Comparison of ENCODE assay signal across 8 cellular contexts in the genomic region with DNA sequence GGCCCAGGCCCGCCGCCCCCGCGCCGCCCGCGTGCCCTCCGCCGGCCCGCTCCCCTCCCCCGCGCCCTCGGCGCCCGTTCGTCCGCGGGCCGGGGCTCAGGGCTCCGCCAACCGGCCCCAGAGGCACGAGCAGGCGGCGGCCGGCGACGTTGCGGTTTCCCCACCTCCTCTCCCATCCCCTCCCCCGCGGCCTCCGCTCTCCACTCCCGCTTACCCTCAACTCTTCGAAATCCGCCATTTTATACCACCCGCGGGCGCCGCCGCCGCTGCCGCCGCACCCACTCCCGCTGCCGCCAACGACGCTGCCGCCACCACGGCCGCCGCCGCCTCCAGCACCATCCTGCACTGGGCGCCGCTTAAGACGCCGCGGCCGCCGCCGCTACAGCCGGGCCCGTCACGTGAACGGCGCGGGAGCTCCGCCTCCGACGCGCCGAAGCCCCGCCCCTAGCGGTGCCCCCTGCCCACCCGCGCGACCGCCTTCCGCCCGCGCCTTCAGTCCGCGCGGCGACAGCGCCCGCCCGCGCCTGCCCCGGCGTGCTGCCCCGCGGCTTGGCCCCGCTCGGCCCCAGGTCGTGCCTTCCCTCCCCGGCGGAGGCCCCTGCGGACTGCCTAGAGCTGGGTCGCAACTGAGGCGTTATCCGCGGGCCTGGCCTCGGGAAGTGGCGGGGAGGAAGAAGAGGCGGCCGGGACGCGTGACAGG. TPM values are rescaled to one million over a fixed set of nuclear protein-coding genes. Genes with fewer than 3 reads are reported as not detected.
DNase-seq lines count a peak whose midpoint lies in the region; ATAC-seq, FAIRE-seq and TF ChIP-seq lines count a peak whose summit lies in the region.

A gene with protein sequence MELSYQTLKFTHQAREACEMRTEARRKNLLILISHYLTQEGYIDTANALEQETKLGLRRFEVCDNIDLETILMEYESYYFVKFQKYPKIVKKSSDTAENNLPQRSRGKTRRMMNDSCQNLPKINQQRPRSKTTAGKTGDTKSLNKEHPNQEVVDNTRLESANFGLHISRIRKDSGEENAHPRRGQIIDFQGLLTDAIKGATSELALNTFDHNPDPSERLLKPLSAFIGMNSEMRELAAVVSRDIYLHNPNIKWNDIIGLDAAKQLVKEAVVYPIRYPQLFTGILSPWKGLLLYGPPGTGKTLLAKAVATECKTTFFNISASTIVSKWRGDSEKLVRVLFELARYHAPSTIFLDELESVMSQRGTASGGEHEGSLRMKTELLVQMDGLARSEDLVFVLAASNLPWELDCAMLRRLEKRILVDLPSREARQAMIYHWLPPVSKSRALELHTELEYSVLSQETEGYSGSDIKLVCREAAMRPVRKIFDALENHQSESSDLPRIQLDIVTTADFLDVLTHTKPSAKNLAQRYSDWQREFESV (plus strand): TSS at position 495 of the 700 bp plus-strand sequence. CDS start 29,271 bp downstream, outside the sequence.
A gene with protein sequence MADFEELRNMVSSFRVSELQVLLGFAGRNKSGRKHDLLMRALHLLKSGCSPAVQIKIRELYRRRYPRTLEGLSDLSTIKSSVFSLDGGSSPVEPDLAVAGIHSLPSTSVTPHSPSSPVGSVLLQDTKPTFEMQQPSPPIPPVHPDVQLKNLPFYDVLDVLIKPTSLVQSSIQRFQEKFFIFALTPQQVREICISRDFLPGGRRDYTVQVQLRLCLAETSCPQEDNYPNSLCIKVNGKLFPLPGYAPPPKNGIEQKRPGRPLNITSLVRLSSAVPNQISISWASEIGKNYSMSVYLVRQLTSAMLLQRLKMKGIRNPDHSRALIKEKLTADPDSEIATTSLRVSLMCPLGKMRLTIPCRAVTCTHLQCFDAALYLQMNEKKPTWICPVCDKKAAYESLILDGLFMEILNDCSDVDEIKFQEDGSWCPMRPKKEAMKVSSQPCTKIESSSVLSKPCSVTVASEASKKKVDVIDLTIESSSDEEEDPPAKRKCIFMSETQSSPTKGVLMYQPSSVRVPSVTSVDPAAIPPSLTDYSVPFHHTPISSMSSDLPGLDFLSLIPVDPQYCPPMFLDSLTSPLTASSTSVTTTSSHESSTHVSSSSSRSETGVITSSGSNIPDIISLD (minus strand): TSS at position 400 of the 700 bp plus-strand sequence. CDS start 162 bp downstream, at position 238.

- H3K4me3 Mint-ChIP-seq in IgD-negative memory B cell (peak within 1 kb of the TSS; percentile 89 to 99 (median 96)), nephron progenitor cell (peak within 1 kb of the TSS; percentile 95)
- H3K4me3 Mint-ChIP-seq in stimulated activated naive CD8-positive, alpha-beta T cell treated with anti-CD3 and anti-CD28 coated beads, Interleukin-15, Interleukin-2, amounts not matched to agents 100 ng/mL and 50 ng/mL, for 24 hours, result peak within 1 kb of the TSS; percentile 92

- H3K4me1 Mint-ChIP-seq in IgD-negative memory B cell (peaks cover 12 to 37% (median 23%) of the 10 kb centered on the region in 3 donors), nephron progenitor cell (peaks cover 54% of the 10 kb centered on the region)
- peaks cover 45% of the 10 kb centered on the region for H3K4me1 Mint-ChIP-seq in stimulated activated naive CD8-positive, alpha-beta T cell treated with anti-CD3 and anti-CD28 coated beads, Interleukin-15, Interleukin-2, amounts not matched to agents 100 ng/mL and 50 ng/mL, for 24 hours (ENCODE audit: low read depth)

- H3K27ac Mint-ChIP-seq in IgD-negative memory B cell (peak within 1 kb of the TSS; percentile 73 to 91 (median 87)), nephron progenitor cell (peak within 1 kb of the TSS; percentile 86)
- H3K27ac Mint-ChIP-seq in stimulated activated naive CD8-positive, alpha-beta T cell treated with anti-CD3 and anti-CD28 coated beads, Interleukin-15, Interleukin-2, amounts not matched to agents 100 ng/mL and 50 ng/mL, for 24 hours, result peak within 1 kb of the TSS; percentile 91

- H3K27me3 Mint-ChIP-seq in IgD-negative memory B cell, result no peaks in the 10 kb centered on the region
- peaks cover 15% of the 10 kb centered on the region for H3K27me3 Mint-ChIP-seq in nephron progenitor cell (ENCODE audit: low read depth, poor library complexity)
- no peaks in the 10 kb centered on the region for H3K27me3 Mint-ChIP-seq in stimulated activated naive CD8-positive, alpha-beta T cell treated with anti-CD3 and anti-CD28 coated beads, Interleukin-15, Interleukin-2, amounts not matched to agents 100 ng/mL and 50 ng/mL, for 24 hours

- no peaks in the 10 kb centered on the region for H3K36me3 Mint-ChIP-seq in IgD-negative memory B cell
- no peaks in the 10 kb centered on the region for H3K36me3 Mint-ChIP-seq in nephron progenitor cell (ENCODE audit: low read depth)
- no peaks in the 10 kb centered on the region for H3K36me3 Mint-ChIP-seq in stimulated activated naive CD8-positive, alpha-beta T cell treated with anti-CD3 and anti-CD28 coated beads, Interleukin-15, Interleukin-2, amounts not matched to agents 100 ng/mL and 50 ng/mL, for 24 hours (ENCODE audit: low read depth)

- H3K9me3 Mint-ChIP-seq in IgD-negative memory B cell (peaks cover 0 to 2% (median 0%) of the 10 kb centered on the region in 3 donors), nephron progenitor cell (no peaks in the 10 kb centered on the region)
- H3K9me3 Mint-ChIP-seq in stimulated activated naive CD8-positive, alpha-beta T cell treated with anti-CD3 and anti-CD28 coated beads, Interleukin-15, Interleukin-2, amounts not matched to agents 100 ng/mL and 50 ng/mL, for 24 hours, result no peaks in the 10 kb centered on the region

- no peak for FAIRE-seq in RCC 7860 (lab: Jason Lieb, UNC)

- peak; percentile 86 for ATAC-seq in GM21528 (IDR thresholded peaks at IDR 0.05; ENCODE audit: low FRiP score, unreplicated experiment)

- peak within 1 kb of the TSS; percentile 88 for H3K4me3 ChIP-seq in fibroblast of the aortic adventitia (ENCODE audit: low read depth, low read length)

- TF ChIP-seq CTCF in fibroblast of the aortic adventitia (IDR thresholded peaks at IDR 0.05; ENCODE audit: insufficient read depth, low read length) (no peak), nephron progenitor cell (IDR thresholded peaks at IDR 0.05) (no peak)

- DNase-seq in DMS53 treated with DMSO at 0.1 percent for 48 hours (lab: John Stamatoyannopoulos, UW; ENCODE audit: unreplicated experiment) (peak; percentile 77), RCC 7860 (ENCODE audit: low spot score) (peak; percentile 37), fibroblast of the aortic adventitia (ENCODE audit: low read depth) (peak; percentile 52), nephron progenitor cell (peak; percentile 87)
- DNase-seq in activated T-helper 9 cell treated with anti-CD3 and anti-CD28 coated beads, Interleukin-2, amount 50 U/mL, for 16 hours (ENCODE audit: low read depth), result peak; percentile 68

RNA-seq across cellular contexts. Expression of the first gene that starts in this region (rescaled TPM):
- polyA plus RNA-seq in IgD-negative memory B cell, result 0.59 TPM
- 2.7 and 10.4 TPM in 2 replicates for total RNA-seq in fibroblast of the aortic adventitia (ENCODE audit: low replicate concordance)

RNA-seq across cellular contexts. Expression of the second gene that starts in this region (rescaled TPM):
- polyA plus RNA-seq in IgD-negative memory B cell, result 15.8 TPM
- 36.4 and 38.5 TPM in 2 replicates for total RNA-seq in fibroblast of the aortic adventitia (ENCODE audit: low replicate concordance)

Comparison
In these comparisons a context has a peak if more than half of its experiments do, and no peak if none do; other contexts are left out.
1. Peak in every context shown above with its lines: DNase-seq, ATAC-seq and H3K4me3 ChIP-seq.
2. DNase-seq: peak in every context shown above with its lines; median percentile 87 in nephron progenitor cell; 77 in DMS53 treated with DMSO at 0.1 percent for 48 hours; 68 in activated T-helper 9 cell treated with anti-CD3 and anti-CD28 coated beads, Interleukin-2, amount 50 U/mL, for 16 hours; 52 in fibroblast of the aortic adventitia; 37 in RCC 7860.